9 cellular contexts compared by ENCODE assay signal in the genomic region with DNA sequence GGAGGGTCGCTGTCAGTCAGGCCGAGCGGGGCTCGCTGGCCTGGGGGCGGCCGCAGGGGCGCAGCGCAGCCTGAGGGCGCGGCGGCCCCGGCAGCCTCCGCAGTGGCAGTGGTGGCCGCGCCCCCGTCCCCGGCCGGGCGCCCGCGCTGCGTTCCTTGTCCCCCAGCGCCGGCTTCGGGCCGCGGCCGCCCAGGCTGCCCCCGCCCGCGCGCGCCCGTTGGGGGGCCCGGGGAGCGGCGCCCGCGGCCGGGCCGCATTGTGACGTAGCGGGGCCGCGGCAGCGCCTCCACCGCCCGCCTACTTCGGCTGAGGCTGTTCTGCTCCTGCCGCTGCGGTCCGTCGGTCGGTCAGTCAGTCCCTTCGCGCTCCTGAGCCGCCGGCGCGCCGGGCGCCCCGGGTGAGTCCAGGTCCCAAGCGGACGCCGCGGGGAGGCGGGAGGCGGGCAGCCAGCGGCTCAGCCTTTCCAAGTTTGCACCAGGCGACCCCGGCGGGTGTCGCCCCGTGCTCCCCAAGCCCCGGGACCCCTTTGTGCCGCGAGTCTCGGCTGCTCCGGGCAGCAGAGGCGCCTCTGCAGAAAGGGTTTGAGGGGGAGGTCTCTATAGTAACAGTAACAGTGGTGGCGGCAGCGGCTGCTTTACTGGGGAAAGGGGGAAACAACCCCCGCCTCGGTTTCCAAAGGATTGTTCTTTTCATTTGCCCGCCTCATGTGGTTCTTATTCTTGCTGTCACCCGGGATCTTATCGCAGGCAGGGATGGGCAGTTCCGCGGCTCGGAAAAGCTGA. TPM values are rescaled to one million over a fixed set of nuclear protein-coding genes. Genes with fewer than 3 reads are reported as not detected.
DNase-seq lines count a peak whose midpoint lies in the region; ATAC-seq and TF ChIP-seq lines count a peak whose summit lies in the region.
"Had no signal": no experiment of that assay in that cellular context is flagged by ENCODE, and none has a peak within 500 bp of the region (broad histone marks: within the 10 kb centered on the region; RNA-seq: fewer than 3 reads in every experiment).

Gene SNCAIP, plus strand, starts transcription at position 350 of the 782 bp plus-strand sequence. CDS start 78,898 bp downstream, outside the sequence.

- peak within 1 kb of the TSS; percentile 63 to 69 (median 67) for H3K4me3 ChIP-seq in fibroblast of lung (replicated peaks in 1 of 4; ENCODE audit: control extremely low read depth in 1 of 4, insufficient read depth in 1 of 4, low read depth in 3 of 4, low read length in 4 of 4)

- no peaks in the 10 kb centered on the region for H3K4me1 ChIP-seq in fibroblast of lung (ENCODE audit: control insufficient read depth, extremely low read depth, insufficient read depth, low read length)

- no peak for TF ChIP-seq CTCF in fibroblast of lung (conservative IDR thresholded peaks at IDR 0.05 in 1 of 2, IDR thresholded peaks at IDR 0.05 in 1 of 2; ENCODE audit: low read depth in 1 of 2, low read length in 2 of 2)

- no peaks in the 10 kb centered on the region for H3K36me3 ChIP-seq in fibroblast of lung (ENCODE audit: control insufficient read depth, insufficient read depth, low read length)

- peak within 1 kb of the TSS; percentile 3 for H3K27ac ChIP-seq in fibroblast of lung (ENCODE audit: insufficient read depth, low read length)
- H3K27ac ChIP-seq: C4-2B had no signal

- no peaks in the 10 kb centered on the region for H3K9me3 ChIP-seq in fibroblast of lung (ENCODE audit: control insufficient read depth, insufficient read depth, low read depth, low read length)

- H3K4me2 ChIP-seq in fibroblast of lung (ENCODE audit: extremely low read depth, insufficient read depth, low read length), result peak within 1 kb of the TSS; percentile 89

- peak within 1 kb of the TSS; percentile 83 for H2AFZ ChIP-seq in fibroblast of lung (ENCODE audit: low read length)

- no peaks in the 10 kb centered on the region for H3K27me3 ChIP-seq in fibroblast of lung (ENCODE audit: control insufficient read depth, insufficient read depth, low read length)

- H4K20me1 ChIP-seq in fibroblast of lung (ENCODE audit: control insufficient read depth, extremely low read depth, insufficient read depth, low read length), result no peaks in the 10 kb centered on the region

- ATAC-seq in HG02678 (IDR thresholded peaks at IDR 0.05; ENCODE audit: unreplicated experiment), result peak; percentile 62
- peak; percentile 89 for ATAC-seq in SK-N-SH treated with all-trans-retinoic acid at 6 μM for 48 hours

- H3K79me2 ChIP-seq in fibroblast of lung (ENCODE audit: control insufficient read depth, insufficient read depth, low read length), result no peaks in the 10 kb centered on the region

- H3K9ac ChIP-seq in fibroblast of lung (ENCODE audit: insufficient read depth, low read length), result peak within 1 kb of the TSS; percentile 34

- DNase-seq in NCI-H1092 treated with DMSO at 0.1 percent for 48 hours (lab: John Stamatoyannopoulos, UW) (peak; percentile 64), NCI-H1092 (lab: John Stamatoyannopoulos, UW) (no peak), fibroblast of lung (ENCODE audit: low read depth in 2 of 2) (peak; percentile 41 to 63), myocyte (ENCODE audit: low read depth) (peak; percentile 24), mucosa of gallbladder (ENCODE audit: low spot score) (no peak), GOT3 (lab: John Stamatoyannopoulos, UW) (no peak)

TF ChIP-seq in SK-N-SH treated with all-trans-retinoic acid at 6 μM for 48 hours, 23 proteins besides CTCF, POLR2A, EP300 and RAD21:
- TF ChIP-seq PPARA (CRISPR knock-in tag; IDR thresholded peaks at IDR 0.05; ENCODE audit: borderline replicate concordance), result no peak
- TF ChIP-seq ZFP3 (CRISPR knock-in tag; IDR thresholded peaks at IDR 0.05), result no peak
- 0 out of 2 replicates have a peak, but pooled peaks have one; percentile 5 for TF ChIP-seq TCF4 (CRISPR knock-in tag; IDR thresholded peaks at IDR 0.05; ENCODE audit: borderline replicate concordance)
- TF ChIP-seq ARNTL (CRISPR knock-in tag; IDR thresholded peaks at IDR 0.05; ENCODE audit: borderline replicate concordance, low read depth), result no peak
TF ChIP-seq in SK-N-SH treated with all-trans-retinoic acid at 6 μM for 48 hours: peak in this region for 1.

RNA-seq across cellular contexts. Expression of gene SNCAIP, which starts in this region (rescaled TPM):
- 4.1 and 5.1 TPM in 2 replicates for total RNA-seq in fibroblast of lung
- polyA plus RNA-seq in fibroblast of lung, result 1.3 and 2.4 TPM in 2 replicates
- 1.5 TPM in 2 replicates for polyA plus RNA-seq in fibroblast of lung (2012)
- 1.9 TPM in 1 of 2 replicates, not detected in the other for polyA minus RNA-seq in fibroblast of lung (ENCODE audit: low replicate concordance)
- total RNA-seq in myocyte, result 0.21 TPM in 1 of 2 replicates, not detected in the other
- 0.03 TPM for polyA plus RNA-seq in myocyte (2012)
- total RNA-seq in mucosa of gallbladder, result 2.4 TPM

Comparison
In these comparisons a context has a peak if more than half of its experiments do, and no peak if none do; other contexts are left out.
1. DNase-seq: peak in NCI-H1092 treated with DMSO at 0.1 percent for 48 hours (single experiment) and fibroblast of lung (2 of 2); none in NCI-H1092 (single experiment), mucosa of gallbladder (single experiment) and GOT3 (single experiment).
2. Peak in DNase-seq in myocyte; RNA of the gene not detected or under 1 TPM.